In the genomic region with DNA sequence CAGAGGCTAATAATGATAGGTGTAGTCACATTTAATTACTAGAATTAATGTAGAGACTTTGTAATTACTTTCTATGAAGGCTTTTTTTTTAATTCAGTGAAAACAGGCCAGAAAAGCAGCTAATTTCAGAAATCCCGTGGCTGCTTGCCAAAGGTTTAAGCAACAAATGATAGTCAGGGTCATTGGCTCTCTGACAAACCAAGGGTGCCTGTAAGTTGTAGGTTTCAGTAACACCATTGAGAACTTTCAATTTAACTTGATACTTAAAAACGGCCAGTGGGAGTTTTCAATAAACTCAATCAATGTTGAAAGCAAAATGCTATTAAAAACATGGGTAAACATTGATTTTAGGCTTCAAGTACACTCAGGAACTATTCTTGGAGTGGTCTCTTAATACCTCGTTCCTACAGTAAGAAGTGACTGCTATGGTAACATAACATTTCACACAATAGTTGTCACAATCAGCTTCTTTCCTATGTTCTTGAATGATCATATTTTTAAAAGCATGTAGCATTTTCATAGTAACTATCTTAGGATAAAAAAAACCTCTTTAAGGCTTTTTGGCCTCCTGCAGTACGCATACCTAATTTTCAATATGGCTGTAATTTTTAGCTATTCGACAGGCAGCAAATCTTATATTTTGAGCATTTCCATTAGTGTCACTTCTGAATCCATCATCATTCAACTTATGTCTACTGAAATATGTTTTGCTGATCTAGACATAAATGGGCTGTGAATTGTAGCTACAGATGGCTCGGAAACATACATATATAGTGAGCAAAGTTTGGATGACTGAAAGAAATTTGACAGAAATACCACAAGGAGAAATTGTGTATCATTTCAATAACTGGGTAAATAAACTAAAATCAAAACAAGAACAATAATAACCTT, we compare ENCODE assay signal across 20 cellular contexts.
DNase-seq lines count a peak whose midpoint lies in the region; ATAC-seq and TF ChIP-seq lines count a peak whose summit lies in the region.
"Had no signal": no experiment of that assay in that cellular context is flagged by ENCODE, and none has a peak within 500 bp of the region (broad histone marks: within the 10 kb centered on the region; RNA-seq: fewer than 3 reads in every experiment).

No MANE protein-coding gene starts in this region.

- peaks cover 13% of the 10 kb centered on the region for H3K4me1 ChIP-seq in adipocyte (ENCODE audit: control insufficient read depth, insufficient read depth, low read length)
- H3K4me1 ChIP-seq in lower lobe of right lung: no peaks in the 10 kb centered on the region
- H3K4me1 ChIP-seq in tibial nerve: no peaks in the 10 kb centered on the region
- no peaks in the 10 kb centered on the region for H3K4me1 ChIP-seq in uterus
- H3K4me1 ChIP-seq: HAP-1, suprapubic skin had no signal

- TF ChIP-seq CTCF in lower lobe of right lung (IDR thresholded peaks at IDR 0.05): no peak
- TF ChIP-seq CTCF in tibial nerve (IDR thresholded peaks at IDR 0.05): no peak
- TF ChIP-seq CTCF in uterus (IDR thresholded peaks at IDR 0.05): no peak

- intact Hi-C loops in lower lobe of right lung (cut with DNase I): no loop called here
- intact Hi-C loops in uterus (cut with DNase I; ENCODE audit: low total_unique reads): no loop called here

- H3K36me3 ChIP-seq in adipocyte (ENCODE audit: control insufficient read depth, insufficient read depth, low read length, severe bottlenecking) (no peaks in the 10 kb centered on the region), lower lobe of right lung (no peaks in the 10 kb centered on the region), tibial nerve (no peaks in the 10 kb centered on the region), uterus (no peaks in the 10 kb centered on the region)
- H3K36me3 ChIP-seq: HAP-1, heart left ventricle, suprapubic skin had no signal

- H3K27me3 ChIP-seq in adipocyte (replicated peaks; ENCODE audit: control insufficient read depth, insufficient read depth, low read length): no peaks in the 10 kb centered on the region
- no peaks in the 10 kb centered on the region for H3K27me3 ChIP-seq in lower lobe of right lung (ENCODE audit: low read depth)
- no peaks in the 10 kb centered on the region for H3K27me3 ChIP-seq in tibial nerve
- no peaks in the 10 kb centered on the region for H3K27me3 ChIP-seq in uterus
- H3K27me3 ChIP-seq: heart left ventricle, suprapubic skin had no signal

- no peak for TF ChIP-seq EP300 in tibial nerve (IDR thresholded peaks at IDR 0.05)

- H3K9ac ChIP-seq in adipocyte (ENCODE audit: low read length): no peak overlapping the region

- no peak for TF ChIP-seq POLR2A in tibial nerve (IDR thresholded peaks at IDR 0.05)
- TF ChIP-seq POLR2A in uterus (IDR thresholded peaks at IDR 0.05): no peak

- H3K9me3 ChIP-seq in adipocyte (ENCODE audit: control insufficient read depth, low read length) (no peaks in the 10 kb centered on the region), lower lobe of right lung (no peaks in the 10 kb centered on the region), tibial nerve (no peaks in the 10 kb centered on the region), uterus (no peaks in the 10 kb centered on the region)
- H3K9me3 ChIP-seq: HAP-1, heart left ventricle, suprapubic skin had no signal

- WGBS in tibial nerve, 2 donors: 63 to 70% methylated on average over 6 of the region's 6 CpGs

- H3K27ac ChIP-seq in lower lobe of right lung (no peak overlapping the region), tibial nerve (no peak overlapping the region), uterus (no peak overlapping the region)
- H3K27ac ChIP-seq: heart left ventricle, HL-60, suprapubic skin had no signal

- ATAC-seq in lower lobe of right lung: peak; percentile 54 to 94
- ATAC-seq: activated CD8-positive, alpha-beta T cell treated with anti-CD3 and anti-CD28 coated beads for 36 hours; stimulated activated memory B cell treated with anti-CD40 and anti-IgM and Interleukin-4, amounts not matched to agents 10 μg/mL and 1 μg/mL and 100 μg/mL, for 72 hours had no signal

- DNase-seq in NCI-H1417 (lab: John Stamatoyannopoulos, UW): peak in 2 of 3 experiments; percentile 29 to 79
- DNase-seq in NCI-H1417 treated with DMSO at 0.1 percent for 48 hours (lab: John Stamatoyannopoulos, UW): no peak
- peak; percentile 4 for DNase-seq in M059J (ENCODE audit: low read depth)
- DNase-seq in adipocyte (ENCODE audit: low read depth): no peak
- no peak for DNase-seq in lower lobe of right lung
- DNase-seq in tibial nerve (ENCODE audit: low spot score in 2 of 2): no peak
- DNase-seq in uterus: no peak
- no peak for DNase-seq in activated CD4-positive, CD25-positive, alpha-beta regulatory T cell treated with anti-CD3 and anti-CD28 coated beads, Interleukin-2, amount 50 U/mL, for 72 hours
- DNase-seq: activated CD8-positive, alpha-beta T cell treated with anti-CD3 and anti-CD28 coated beads for 36 hours; activated naive CD8-positive, alpha-beta T cell treated with anti-CD3 and anti-CD28 coated beads for 36 hours; DND-41; effector CD8-positive, alpha-beta T cell; erythroblast; NCI-H524 treated with DMSO at 0.1 percent for 48 hours; SHP77 had no signal

- H3K4me3 ChIP-seq in adipocyte (ENCODE audit: low read length) (peak overlapping the region; percentile 27), lower lobe of right lung (no peak overlapping the region), tibial nerve (no peak overlapping the region), uterus (no peak overlapping the region)
- H3K4me3 ChIP-seq: HAP-1, heart left ventricle, suprapubic skin had no signal

Comparison
In these comparisons a context has a peak if more than half of its experiments do, and no peak if none do; other contexts are left out.
1. DNase-seq: peak in NCI-H1417 (2 of 3) and M059J (single experiment); none in NCI-H1417 treated with DMSO at 0.1 percent for 48 hours (single experiment), adipocyte (single experiment), lower lobe of right lung (single experiment), tibial nerve (0 of 2), uterus (0 of 2) and activated CD4-positive, CD25-positive, alpha-beta regulatory T cell treated with anti-CD3 and anti-CD28 coated beads, Interleukin-2, amount 50 U/mL, for 72 hours (single experiment).